In the genomic region with DNA sequence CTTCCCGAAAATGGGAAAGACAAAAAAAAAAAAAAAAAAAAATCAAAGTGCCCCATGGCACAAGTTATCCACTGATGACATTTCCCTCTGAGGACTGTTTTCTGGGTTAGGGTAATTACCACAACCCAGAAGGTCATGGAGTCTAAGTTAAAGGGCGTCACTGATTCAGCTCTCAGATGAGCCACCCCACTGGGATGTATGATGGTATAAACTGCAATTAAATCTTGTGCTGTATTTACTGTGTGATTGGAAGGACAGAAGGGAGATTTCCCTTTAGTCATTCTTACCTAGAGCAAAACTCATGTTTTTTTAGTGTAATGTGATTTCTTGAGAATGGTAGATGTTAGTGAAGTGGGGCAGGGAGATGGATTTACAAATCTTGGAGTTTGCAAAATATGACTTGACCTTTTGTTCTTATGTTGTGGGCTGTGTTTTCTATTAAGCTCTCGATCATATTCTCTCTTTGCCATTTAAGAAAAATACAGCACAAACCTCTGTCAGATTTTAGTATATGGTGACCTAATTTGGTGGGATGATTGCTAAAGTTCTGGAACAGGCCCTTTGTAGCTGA, we compare ENCODE assay signal across 2 cellular contexts.
TF ChIP-seq lines count a peak whose summit lies in the region.

No MANE protein-coding gene starts in this region.

TF ChIP-seq in HEK293, 187 proteins besides CTCF, POLR2A, EP300 and RAD21 (continued from another document and continues in another):
- TF ChIP-seq PATZ1 (tag by site-specific recombination; IDR thresholded peaks at IDR 0.05), result no peak
- peak; percentile 96 for TF ChIP-seq GFI1B (tag by site-specific recombination; IDR thresholded peaks at IDR 0.05)
- TF ChIP-seq ZNF677 (tag by site-specific recombination; IDR thresholded peaks at IDR 0.05), result no peak
- TF ChIP-seq ZBTB20 (tag by site-specific recombination; IDR thresholded peaks at IDR 0.05), result peak; percentile 52; the same call in 1 of the 2 replicates
- no peak for TF ChIP-seq SP3 (tag by site-specific recombination; IDR thresholded peaks at IDR 0.05)
- no peak for TF ChIP-seq ZNF473 (tag by site-specific recombination; IDR thresholded peaks at IDR 0.05)
- TF ChIP-seq, protein P1, sequence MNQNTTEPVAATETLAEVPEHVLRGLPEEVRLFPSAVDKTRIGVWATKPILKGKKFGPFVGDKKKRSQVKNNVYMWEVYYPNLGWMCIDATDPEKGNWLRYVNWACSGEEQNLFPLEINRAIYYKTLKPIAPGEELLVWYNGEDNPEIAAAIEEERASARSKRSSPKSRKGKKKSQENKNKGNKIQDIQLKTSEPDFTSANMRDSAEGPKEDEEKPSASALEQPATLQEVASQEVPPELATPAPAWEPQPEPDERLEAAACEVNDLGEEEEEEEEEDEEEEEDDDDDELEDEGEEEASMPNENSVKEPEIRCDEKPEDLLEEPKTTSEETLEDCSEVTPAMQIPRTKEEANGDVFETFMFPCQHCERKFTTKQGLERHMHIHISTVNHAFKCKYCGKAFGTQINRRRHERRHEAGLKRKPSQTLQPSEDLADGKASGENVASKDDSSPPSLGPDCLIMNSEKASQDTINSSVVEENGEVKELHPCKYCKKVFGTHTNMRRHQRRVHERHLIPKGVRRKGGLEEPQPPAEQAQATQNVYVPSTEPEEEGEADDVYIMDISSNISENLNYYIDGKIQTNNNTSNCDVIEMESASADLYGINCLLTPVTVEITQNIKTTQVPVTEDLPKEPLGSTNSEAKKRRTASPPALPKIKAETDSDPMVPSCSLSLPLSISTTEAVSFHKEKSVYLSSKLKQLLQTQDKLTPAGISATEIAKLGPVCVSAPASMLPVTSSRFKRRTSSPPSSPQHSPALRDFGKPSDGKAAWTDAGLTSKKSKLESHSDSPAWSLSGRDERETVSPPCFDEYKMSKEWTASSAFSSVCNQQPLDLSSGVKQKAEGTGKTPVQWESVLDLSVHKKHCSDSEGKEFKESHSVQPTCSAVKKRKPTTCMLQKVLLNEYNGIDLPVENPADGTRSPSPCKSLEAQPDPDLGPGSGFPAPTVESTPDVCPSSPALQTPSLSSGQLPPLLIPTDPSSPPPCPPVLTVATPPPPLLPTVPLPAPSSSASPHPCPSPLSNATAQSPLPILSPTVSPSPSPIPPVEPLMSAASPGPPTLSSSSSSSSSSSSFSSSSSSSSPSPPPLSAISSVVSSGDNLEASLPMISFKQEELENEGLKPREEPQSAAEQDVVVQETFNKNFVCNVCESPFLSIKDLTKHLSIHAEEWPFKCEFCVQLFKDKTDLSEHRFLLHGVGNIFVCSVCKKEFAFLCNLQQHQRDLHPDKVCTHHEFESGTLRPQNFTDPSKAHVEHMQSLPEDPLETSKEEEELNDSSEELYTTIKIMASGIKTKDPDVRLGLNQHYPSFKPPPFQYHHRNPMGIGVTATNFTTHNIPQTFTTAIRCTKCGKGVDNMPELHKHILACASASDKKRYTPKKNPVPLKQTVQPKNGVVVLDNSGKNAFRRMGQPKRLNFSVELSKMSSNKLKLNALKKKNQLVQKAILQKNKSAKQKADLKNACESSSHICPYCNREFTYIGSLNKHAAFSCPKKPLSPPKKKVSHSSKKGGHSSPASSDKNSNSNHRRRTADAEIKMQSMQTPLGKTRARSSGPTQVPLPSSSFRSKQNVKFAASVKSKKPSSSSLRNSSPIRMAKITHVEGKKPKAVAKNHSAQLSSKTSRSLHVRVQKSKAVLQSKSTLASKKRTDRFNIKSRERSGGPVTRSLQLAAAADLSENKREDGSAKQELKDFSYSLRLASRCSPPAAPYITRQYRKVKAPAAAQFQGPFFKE (tag by site-specific recombination; IDR thresholded peaks at IDR 0.05; ENCODE audit: borderline replicate concordance), result no peak
- TF ChIP-seq ZNF274 (IDR thresholded peaks at IDR 0.05; ENCODE audit: low read length), result no peak
- TF ChIP-seq ZNF274 (tag by site-specific recombination; IDR thresholded peaks at IDR 0.05; ENCODE audit: borderline replicate concordance), result no peak
- TF ChIP-seq ZNF621 (tag by site-specific recombination; IDR thresholded peaks at IDR 0.05), result no peak
- no peak for TF ChIP-seq EGR2 (tag by site-specific recombination; IDR thresholded peaks at IDR 0.05; ENCODE audit: low read depth)
- TF ChIP-seq, protein P2, sequence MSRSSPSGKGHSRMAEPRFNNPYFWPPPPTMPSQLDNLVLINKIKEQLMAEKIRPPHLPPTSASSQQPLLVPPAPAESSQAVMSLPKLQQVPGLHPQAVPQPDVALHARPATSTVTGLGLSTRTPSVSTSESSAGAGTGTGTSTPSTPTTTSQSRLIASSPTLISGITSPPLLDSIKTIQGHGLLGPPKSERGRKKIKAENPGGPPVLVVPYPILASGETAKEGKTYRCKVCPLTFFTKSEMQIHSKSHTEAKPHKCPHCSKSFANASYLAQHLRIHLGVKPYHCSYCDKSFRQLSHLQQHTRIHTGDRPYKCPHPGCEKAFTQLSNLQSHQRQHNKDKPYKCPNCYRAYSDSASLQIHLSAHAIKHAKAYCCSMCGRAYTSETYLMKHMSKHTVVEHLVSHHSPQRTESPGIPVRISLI (tag by site-specific recombination; IDR thresholded peaks at IDR 0.05), result 0 out of 2 replicates have a peak, but pooled peaks have one; percentile 32
- TF ChIP-seq ZNF664 (tag by site-specific recombination; IDR thresholded peaks at IDR 0.05), result no peak
- TF ChIP-seq, protein P3, sequence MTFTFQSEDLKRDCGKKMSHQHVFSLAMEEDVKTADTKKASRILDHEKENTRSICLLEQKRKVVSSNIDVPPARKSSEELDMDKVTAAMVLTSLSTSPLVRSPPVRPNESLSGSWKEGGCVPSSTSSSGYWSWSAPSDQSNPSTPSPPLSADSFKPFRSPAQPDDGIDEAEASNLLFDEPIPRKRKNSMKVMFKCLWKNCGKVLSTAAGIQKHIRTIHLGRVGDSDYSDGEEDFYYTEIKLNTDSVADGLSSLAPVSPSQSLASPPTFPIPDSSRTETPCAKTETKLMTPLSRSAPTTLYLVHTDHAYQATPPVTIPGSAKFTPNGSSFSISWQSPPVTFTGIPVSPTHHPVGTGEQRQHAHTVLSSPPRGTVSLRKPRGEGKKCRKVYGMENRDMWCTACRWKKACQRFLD (tag by site-specific recombination; IDR thresholded peaks at IDR 0.05), result no peak
- TF ChIP-seq ZNF529 (tag by site-specific recombination; IDR thresholded peaks at IDR 0.05; ENCODE audit: insufficient replicate concordance), result no peak
- no peak for TF ChIP-seq ZNF302 (tag by site-specific recombination; IDR thresholded peaks at IDR 0.05; ENCODE audit: low read depth)
- TF ChIP-seq ZNF701 (tag by site-specific recombination; IDR thresholded peaks at IDR 0.05), result no peak

TF ChIP-seq in SK-N-SH treated with all-trans-retinoic acid at 6 μM for 48 hours, 23 proteins besides CTCF, POLR2A, EP300 and RAD21 (continued from another document):
- no peak for TF ChIP-seq CREB5 (CRISPR knock-in tag; IDR thresholded peaks at IDR 0.05; ENCODE audit: low read depth)
- TF ChIP-seq ZNF8 (CRISPR knock-in tag; IDR thresholded peaks at IDR 0.05), result no peak
TF ChIP-seq in SK-N-SH treated with all-trans-retinoic acid at 6 μM for 48 hours: peak in this region for 0.
